Comparison of ENCODE assay signal across 24 cellular contexts in genomic region chr17:8341456-8341855, GRCh38. TPM values are rescaled to one million over a fixed set of nuclear protein-coding genes. Genes with fewer than 3 reads are reported as not detected.
DNase-seq lines count a peak whose midpoint lies in the region; ATAC-seq and TF ChIP-seq lines count a peak whose summit lies in the region.
"Had no signal": no experiment of that assay in that cellular context is flagged by ENCODE, and none has a peak within 500 bp of the region (broad histone marks: within the 10 kb centered on the region; RNA-seq: fewer than 3 reads in every experiment).

No MANE protein-coding gene starts in this region.

- H3K27ac ChIP-seq in SK-N-SH (ENCODE audit: low read depth in 2 of 2, low read length in 1 of 2) (no peak overlapping the region), esophagus squamous epithelium (no peak overlapping the region)
- H3K27ac ChIP-seq: 22Rv1, RWPE1 had no signal

- no peak for TF ChIP-seq EP300 in SK-N-SH (IDR thresholded peaks at IDR 0.05; ENCODE audit: borderline replicate concordance in 1 of 2, low read depth in 1 of 2, low read length in 1 of 2)

- peak overlapping the region; percentile 54 for H3K27ac Mint-ChIP-seq in progenitor cell of endocrine pancreas

- 64% methylated on average over 4 of the region's 4 CpGs for WGBS in SK-N-SH (ENCODE audit: low lambda C conversion rate)
- WGBS in esophagus squamous epithelium, 2 donors = 68 to 86% methylated on average over 4 of the region's 4 CpGs

- H3K4me3 Mint-ChIP-seq in progenitor cell of endocrine pancreas (ENCODE audit: low read depth) = no peak overlapping the region
- H3K4me3 Mint-ChIP-seq: CD4-positive, alpha-beta memory T cell had no signal

- no peak for TF ChIP-seq POLR2A in esophagus squamous epithelium (IDR thresholded peaks at IDR 0.05)

- peaks cover 18% of the 10 kb centered on the region for H3K27me3 Mint-ChIP-seq in progenitor cell of endocrine pancreas

- intact Hi-C loops in esophagus squamous epithelium (cut with DNase I) = no loop called here

- peaks cover 12% of the 10 kb centered on the region for H3K4me1 Mint-ChIP-seq in progenitor cell of endocrine pancreas (ENCODE audit: low read depth)

- peaks cover 4% of the 10 kb centered on the region for H3F3A ChIP-seq in SK-N-SH (replicated peaks; ENCODE audit: insufficient read depth)

- H3K9me2 ChIP-seq in SK-N-SH = no peaks in the 10 kb centered on the region

- TF ChIP-seq RAD21 in SK-N-SH (IDR thresholded peaks at IDR 0.05; ENCODE audit: low read length) = no peak

- DNase-seq in SK-N-SH (no peak), choroid plexus epithelial cell (ENCODE audit: low read depth) (peak; percentile 27), iPS-NIHi11 (ENCODE audit: low spot score) (peak; percentile 63), progenitor cell of endocrine pancreas (ENCODE audit: low spot score, unreplicated experiment) (no peak), esophagus squamous epithelium (lab: John Stamatoyannopoulos, UW) (no peak), GDM1 (lab: John Stamatoyannopoulos, UW) (no peak)
- DNase-seq: BE2C; Calu3; CD4-positive, alpha-beta memory T cell; HCEC 1CT; KG1; NCI-H1436; NCI-H2029; NCI-H2171; NCI-H446; PC-3 had no signal

- no peaks in the 10 kb centered on the region for H3K4me1 ChIP-seq in SK-N-SH (ENCODE audit: control insufficient read depth in 1 of 2, insufficient read depth in 2 of 2, low read depth in 1 of 2, low read length in 1 of 2)
- peaks cover 8 to 30% (median 9%) of the 10 kb centered on the region in 3 donors for H3K4me1 ChIP-seq in esophagus squamous epithelium
- H3K4me1 ChIP-seq: BE2C had no signal

- no peaks in the 10 kb centered on the region for H3K36me3 ChIP-seq in SK-N-SH (replicated peaks in 1 of 2; ENCODE audit: control insufficient read depth in 1 of 2, insufficient read depth in 2 of 2, low read length in 1 of 2)
- no peaks in the 10 kb centered on the region for H3K36me3 ChIP-seq in esophagus squamous epithelium
- H3K36me3 ChIP-seq: BE2C had no signal

- H3K36me3 Mint-ChIP-seq in progenitor cell of endocrine pancreas (ENCODE audit: insufficient read depth) = no peaks in the 10 kb centered on the region
- H3K36me3 Mint-ChIP-seq: CD4-positive, alpha-beta memory T cell had no signal

- CTCF ChIA-PET in SK-N-SH (lab: Yijun Ruan, JAX) = interaction anchor here (0.7 to 1.9 kb wide), 2 partner anchors 10 to 41 kb away, joined by 4 to 7 read pairs; no protein-coding TSS in a partner anchor

- no peaks in the 10 kb centered on the region for H3K79me2 ChIP-seq in SK-N-SH (ENCODE audit: insufficient read depth)

- H3K27me3 ChIP-seq in SK-N-SH (ENCODE audit: insufficient read depth) (peaks cover 9% of the 10 kb centered on the region), esophagus squamous epithelium (peaks cover 0 to 6% (median 0%) of the 10 kb centered on the region in 4 donors)
- H3K27me3 ChIP-seq: BE2C had no signal

- POLR2A ChIA-PET in SK-N-SH (lab: Yijun Ruan, JAX) = interaction anchor here (0.6 kb wide), 1 partner anchor 40 kb away, joined by 3 read pairs; no protein-coding TSS in a partner anchor

- no peaks in the 10 kb centered on the region for H3K9me3 Mint-ChIP-seq in progenitor cell of endocrine pancreas (ENCODE audit: low read depth)
- H3K9me3 Mint-ChIP-seq: CD4-positive, alpha-beta memory T cell had no signal

- H3K4me2 ChIP-seq in SK-N-SH = no peak overlapping the region

- no peak for TF ChIP-seq CTCF in SK-N-SH (IDR thresholded peaks at IDR 0.05)
- no peak for TF ChIP-seq CTCF in choroid plexus epithelial cell (conservative IDR thresholded peaks at IDR 0.05; ENCODE audit: low read depth, low read length)
- TF ChIP-seq CTCF in progenitor cell of endocrine pancreas (IDR thresholded peaks at IDR 0.05; ENCODE audit: unreplicated experiment) = no peak
- TF ChIP-seq CTCF in esophagus squamous epithelium (IDR thresholded peaks at IDR 0.05) = no peak

- H3K4me3 ChIP-seq in SK-N-SH (ENCODE audit: low read depth in 2 of 2, low read length in 1 of 2) (no peak overlapping the region), choroid plexus epithelial cell (ENCODE audit: low read depth, low read length) (no peak overlapping the region), esophagus squamous epithelium (no peak overlapping the region)
- H3K4me3 ChIP-seq: GM12878 had no signal

- H3K9me3 ChIP-seq in SK-N-SH (no peaks in the 10 kb centered on the region), esophagus squamous epithelium (no peaks in the 10 kb centered on the region)
- H3K9me3 ChIP-seq: BE2C had no signal

- no peaks in the 10 kb centered on the region for H4K20me1 ChIP-seq in SK-N-SH (ENCODE audit: insufficient read depth)

- H3K9ac ChIP-seq in SK-N-SH = no peak overlapping the region

- no peak overlapping the region for H2AFZ ChIP-seq in SK-N-SH (ENCODE audit: low read depth)

- ATAC-seq in SK-N-SH treated with all-trans-retinoic acid at 6 μM for 48 hours (peak; percentile 45; the same call in 1 of the 3 replicates), GM18498 (IDR thresholded peaks at IDR 0.05; ENCODE audit: unreplicated experiment) (no peak)
- ATAC-seq: GM12878, HepG2, PC-3 had no signal

TF ChIP-seq in SK-N-SH treated with all-trans-retinoic acid at 6 μM for 48 hours, 23 proteins besides CTCF, POLR2A, EP300 and RAD21 (continues in another document):
- no peak for TF ChIP-seq ZC3H10 (CRISPR knock-in tag; IDR thresholded peaks at IDR 0.05)
- no peak for TF ChIP-seq PPARA (CRISPR knock-in tag; IDR thresholded peaks at IDR 0.05; ENCODE audit: borderline replicate concordance)

TF ChIP-seq in SK-N-SH, 30 proteins besides CTCF, POLR2A, EP300 and RAD21:
- TF ChIP-seq FOXJ3 (CRISPR knock-in tag; IDR thresholded peaks at IDR 0.05) = no peak

RNA-seq across cellular contexts. Expression of gene ODF4, which starts 1.8 kb away (rescaled TPM):
- not detected in 2 replicates for polyA plus RNA-seq in SK-N-SH (2012; rRNA removed)
- polyA plus RNA-seq in SK-N-SH (2012; cell fraction: cytosol; rRNA removed) = not detected in 2 replicates
- polyA plus RNA-seq in SK-N-SH (2012; cell fraction: nucleus; rRNA removed) = not detected in 2 replicates
- total RNA-seq in progenitor cell of endocrine pancreas (not detected in 2 replicates), esophagus squamous epithelium (not detected)
- total RNA-seq: Calu3; CD4-positive, alpha-beta memory T cell; G401; GM12878; HepG2; PC-3 had no signal
- polyA plus RNA-seq: AG04450; CD4-positive, alpha-beta memory T cell; GM12878; HepG2 had no signal

RNA-seq across cellular contexts. Expression of gene ARHGEF15, which starts 31.4 kb away (rescaled TPM):
- not detected in 2 replicates for polyA plus RNA-seq in SK-N-SH (2012; rRNA removed)
- polyA plus RNA-seq in SK-N-SH (2012; cell fraction: cytosol; rRNA removed) = 0.01 TPM in 1 of 2 replicates, not detected in the other
- 0.05 TPM in 1 of 2 replicates, not detected in the other for polyA plus RNA-seq in SK-N-SH (2012; cell fraction: nucleus; rRNA removed)
- total RNA-seq in progenitor cell of endocrine pancreas (0.22 and 0.27 TPM in 2 replicates), esophagus squamous epithelium (1 to 10 TPM in 3 of 4 donors, under 1 TPM in 1; 0.27 to 7.6 (median 2.9) TPM)
- total RNA-seq: Calu3; CD4-positive, alpha-beta memory T cell; GM12878; HepG2; PC-3 had no signal
- polyA plus RNA-seq: AG04450; CD4-positive, alpha-beta memory T cell; GM12878; HepG2 had no signal

RNA-seq across cellular contexts. Expression of gene RPL26, which starts 41.5 kb away (rescaled TPM):
- polyA plus RNA-seq in SK-N-SH (2012; rRNA removed) = 4,770 and 5,684 TPM in 2 replicates
- 7,597 and 10,418 TPM in 2 replicates for polyA plus RNA-seq in SK-N-SH (2012; cell fraction: cytosol; rRNA removed)
- polyA plus RNA-seq in SK-N-SH (2012; cell fraction: nucleus; rRNA removed) = 774 and 1,084 TPM in 2 replicates
- 1,699 and 1,778 TPM in 2 replicates for total RNA-seq in progenitor cell of endocrine pancreas
- 1,000 to 10,000 TPM; 3,032 to 5,420 (median 3,306) TPM for total RNA-seq in esophagus squamous epithelium

RNA-seq across cellular contexts. Expression of gene SLC25A35, which starts 46.3 kb away (rescaled TPM):
- 4.1 and 5.6 TPM in 2 replicates for polyA plus RNA-seq in SK-N-SH (2012; rRNA removed)
- polyA plus RNA-seq in SK-N-SH (2012; cell fraction: cytosol; rRNA removed) = 1.8 and 2.2 TPM in 2 replicates
- polyA plus RNA-seq in SK-N-SH (2012; cell fraction: nucleus; rRNA removed) = 23.5 and 27.7 TPM in 2 replicates
- total RNA-seq in progenitor cell of endocrine pancreas = 4.2 TPM in 2 replicates
- 1 to 10 TPM in 2 of 4 donors, under 1 TPM in 2; 0.29 to 1.3 (median 1.1) TPM for total RNA-seq in esophagus squamous epithelium

Comparison
In these comparisons a context has a peak if more than half of its experiments do, and no peak if none do; other contexts are left out.
1. DNase-seq: peak in choroid plexus epithelial cell (single experiment) and iPS-NIHi11 (single experiment); none in SK-N-SH (single experiment), progenitor cell of endocrine pancreas (single experiment), esophagus squamous epithelium (single experiment) and GDM1 (single experiment).